Comparison of ENCODE assay signal across 8 cellular contexts in the genomic region with DNA sequence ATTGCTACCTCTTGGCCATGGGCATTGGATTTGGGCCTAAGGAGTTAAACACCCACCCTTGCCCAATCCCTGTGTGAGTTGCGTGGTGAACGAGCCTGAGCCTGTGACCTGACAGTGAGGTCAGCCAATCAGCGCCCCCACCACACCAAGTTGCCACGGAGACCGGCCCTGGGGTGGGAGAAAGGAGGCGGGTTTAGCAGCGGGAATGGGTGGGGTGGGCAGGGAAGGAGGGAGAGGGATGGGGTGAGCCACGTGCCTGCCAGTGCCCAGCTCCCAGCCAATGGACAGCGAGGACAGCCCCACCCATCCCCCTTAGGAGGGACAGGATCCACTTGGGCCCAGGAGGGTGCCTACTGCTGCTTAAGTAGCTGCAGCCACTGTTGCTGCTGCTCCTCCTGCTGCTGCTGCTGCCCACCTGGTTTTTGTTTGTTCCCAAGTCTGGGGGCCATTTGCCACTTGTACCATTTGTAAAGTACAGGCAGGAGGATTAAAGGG. TPM values are rescaled to one million over a fixed set of nuclear protein-coding genes. Genes with fewer than 3 reads are reported as not detected.
DNase-seq lines count a peak whose midpoint lies in the region; ATAC-seq, FAIRE-seq and TF ChIP-seq lines count a peak whose summit lies in the region.

No MANE protein-coding gene starts in this region.

- H3K9me3 ChIP-seq in RWPE2 (ENCODE audit: severe bottlenecking): no peaks in the 10 kb centered on the region
- H3K9me3 ChIP-seq in mucosa of descending colon: no peaks in the 10 kb centered on the region

- H3K27ac ChIP-seq in RWPE2 (ENCODE audit: poor library complexity, severe bottlenecking): peak overlapping the region; percentile 92

- ATAC-seq in RWPE2 (ENCODE audit: low read depth) (peak; percentile 54), mucosa of descending colon (peak; percentile 44), GM21381 (IDR thresholded peaks at IDR 0.05; ENCODE audit: unreplicated experiment) (no peak)

- DNase-seq in activated naive CD4-positive, alpha-beta T cell treated with Interleukin-2 at 50 U/mL for 16 hours: peak; percentile 37
- DNase-seq in activated naive CD4-positive, alpha-beta T cell (lab: John Stamatoyannopoulos, UW): no peak
- DNase-seq in RWPE2 (ENCODE audit: low spot score) (peak; percentile 90), epidermal melanocyte (ENCODE audit: insufficient read length, low spot score) (peak; percentile 79), mucosa of descending colon (peak; percentile 84 to 89 (median 86)), NOMO-1 treated with DMSO at 0.1 percent for 48 hours (lab: John Stamatoyannopoulos, UW; ENCODE audit: unreplicated experiment) (no peak), GM12892 (ENCODE audit: insufficient read length) (no peak)

- intact Hi-C loops in mucosa of descending colon (cut with DNase I, micrococcal nuclease): loop anchor here in 1 of 2 donors (10.0 kb wide), 1 partner anchor 47 kb away; the partner anchor contains the start of gene PYGO2

- TF ChIP-seq POLR2A in GM12892 (IDR thresholded peaks at IDR 0.05; ENCODE audit: low read depth, low read length): no peak

- no peaks in the 10 kb centered on the region for H3K27me3 ChIP-seq in RWPE2 (ENCODE audit: insufficient read depth, poor library complexity, severe bottlenecking)

- TF ChIP-seq CTCF in RWPE2 (IDR thresholded peaks at IDR 0.05; ENCODE audit: poor library complexity, severe bottlenecking) (no peak), mucosa of descending colon (IDR thresholded peaks at IDR 0.05) (no peak)

- peaks cover 45% of the 10 kb centered on the region for H3K36me3 ChIP-seq in RWPE2 (ENCODE audit: low read depth)
- H3K36me3 ChIP-seq in mucosa of descending colon (ENCODE audit: low read depth): no peaks in the 10 kb centered on the region

- H3K4me3 ChIP-seq in RWPE2 (ENCODE audit: severe bottlenecking) (no peak overlapping the region), mucosa of descending colon (no peak overlapping the region)

- no peak for FAIRE-seq in GM12892 (lab: Jason Lieb, UNC)

- H3K4me1 ChIP-seq in RWPE2 (ENCODE audit: insufficient read depth, poor library complexity, severe bottlenecking): peaks cover 38% of the 10 kb centered on the region
- peaks cover 68% of the 10 kb centered on the region for H3K4me1 ChIP-seq in mucosa of descending colon (ENCODE audit: low read depth)

RNA-seq across cellular contexts. Expression of gene ZBTB7B, which starts 9.5 kb away (rescaled TPM):
- 100 to 1,000 TPM; 175 to 313 (median 255) TPM for total RNA-seq in mucosa of descending colon
- polyA plus RNA-seq in GM12892 (2012; ENCODE audit: missing spikeins): 9.8 TPM

RNA-seq across cellular contexts. Expression of gene LENEP, which starts 18.7 kb away (rescaled TPM):
- total RNA-seq in mucosa of descending colon: under 1 TPM in 2 of 3 donors, not detected in 1; 0.60 to 0.76 TPM
- not detected for polyA plus RNA-seq in GM12892 (2012; ENCODE audit: missing spikeins)

RNA-seq across cellular contexts. Expression of gene DCST2, which starts 21.5 kb away (rescaled TPM):
- total RNA-seq in mucosa of descending colon: 1 to 10 TPM; 1.7 to 3.3 (median 2.3) TPM
- not detected for polyA plus RNA-seq in GM12892 (2012; ENCODE audit: missing spikeins)

RNA-seq across cellular contexts. Expression of gene DCST1, which starts 21.5 kb away (rescaled TPM):
- total RNA-seq in mucosa of descending colon: under 1 TPM in 2 of 3 donors, not detected in 1; 0.19 to 0.20 TPM
- not detected for polyA plus RNA-seq in GM12892 (2012; ENCODE audit: missing spikeins)

RNA-seq across cellular contexts. Expression of gene FLAD1, which starts 29.0 kb away (rescaled TPM):
- total RNA-seq in mucosa of descending colon: 10 to 100 TPM; 28.4 to 40.4 (median 31.2) TPM
- polyA plus RNA-seq in GM12892 (2012; ENCODE audit: missing spikeins): 38.1 TPM

Comparison
In these comparisons a context has a peak if more than half of its experiments do, and no peak if none do; other contexts are left out.
1. DNase-seq: peak in activated naive CD4-positive, alpha-beta T cell treated with Interleukin-2 at 50 U/mL for 16 hours (single experiment), RWPE2 (single experiment), epidermal melanocyte (single experiment) and mucosa of descending colon (3 of 3); none in activated naive CD4-positive, alpha-beta T cell (0 of 4), NOMO-1 treated with DMSO at 0.1 percent for 48 hours (single experiment) and GM12892 (single experiment).